ENCODE assay signal across 6 cellular contexts in the genomic region with DNA sequence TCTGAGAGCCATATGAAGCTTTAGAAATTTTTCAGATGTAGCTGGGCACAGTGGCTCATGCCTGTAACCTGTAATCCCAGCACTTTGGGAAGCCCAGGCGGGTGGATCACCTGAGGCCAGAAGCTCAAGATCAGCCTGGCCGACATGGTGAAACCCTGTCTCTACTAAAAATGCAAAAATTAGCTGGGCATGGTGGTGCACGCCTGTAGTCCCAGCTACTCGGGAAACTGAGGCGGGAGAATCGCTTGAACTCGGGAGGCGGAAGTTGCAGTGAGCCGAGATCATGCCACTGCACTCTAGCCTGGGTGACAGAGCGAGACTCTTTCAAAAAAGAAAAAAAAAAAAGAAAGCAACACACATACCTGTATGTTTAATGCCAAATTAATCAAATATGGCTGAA. TPM values are rescaled to one million over a fixed set of nuclear protein-coding genes. Genes with fewer than 3 reads are reported as not detected.
DNase-seq lines count a peak whose midpoint lies in the region; ATAC-seq, FAIRE-seq and TF ChIP-seq lines count a peak whose summit lies in the region.
"Not testable (repeated sequence)": the region's sequence is repeated elsewhere in the genome, so short reads cannot be mapped to it uniquely, and the experiment has no call there.

No MANE protein-coding gene starts in this region.

- CTCF ChIA-PET in A549 (lab: Yijun Ruan, JAX) = interaction anchor here (0.6 to 1.3 kb wide), 3 partner anchors 14 to 62 kb away, joined by 3 to 6 read pairs (median 3); no protein-coding TSS in a partner anchor
- CTCF ChIA-PET in HCT116 (lab: Charles Lee); WTC11 (lab: Charles Lee): not testable (repeated sequence)
- CTCF ChIA-PET in PC-3 (lab: Charles Lee) = interaction anchor here (0.7 kb wide), 1 partner anchor 12 kb away, joined by 3 read pairs; no protein-coding TSS in a partner anchor

- H4K20me1 ChIP-seq in HCT116 (ENCODE audit: insufficient read depth); PC-3 (ENCODE audit: low read length): not testable (repeated sequence)

- not testable (repeated sequence) for H3K36me3 ChIP-seq in HCT116 (ENCODE audit: control insufficient read depth in 1 of 2, insufficient read depth in 2 of 2, low read length in 2 of 2); PC-3 (ENCODE audit: low read depth, low read length); endodermal cell (ENCODE audit: control insufficient read depth, insufficient read depth, low read length)

- H3K27ac ChIP-seq in A549; HCT116 (ENCODE audit: low read depth, low read length); endodermal cell (ENCODE audit: low read depth, low read length): not testable (repeated sequence)
- peak overlapping the region; percentile 58 for H3K27ac ChIP-seq in PC-3 (ENCODE audit: low read length)

- not testable (repeated sequence) for TF ChIP-seq CTCF in A549 (IDR thresholded peaks at IDR 0.05); HCT116 (IDR thresholded peaks at IDR 0.05 in 2 of 3, conservative IDR thresholded peaks at IDR 0.05 in 1 of 3; ENCODE audit: borderline replicate concordance in 1 of 3, insufficient read depth in 1 of 3, low read depth in 2 of 3, low read length in 2 of 3); PC-3 (conservative IDR thresholded peaks at IDR 0.05; ENCODE audit: low read depth, low read length); WTC11 (IDR thresholded peaks at IDR 0.05); endodermal cell (conservative IDR thresholded peaks at IDR 0.05); mesothelial cell of epicardium (IDR thresholded peaks at IDR 0.05; ENCODE audit: unreplicated experiment)

- not testable (repeated sequence) for H3K79me2 ChIP-seq in HCT116 (ENCODE audit: insufficient read depth, low read length); PC-3 (ENCODE audit: low read length)

- not testable (repeated sequence) for BruUV-seq in HCT116 (replicated peaks; lab: Mats Ljungman, UMichigan); PC-3 (replicated peaks; lab: Mats Ljungman, UMichigan)

- not testable (repeated sequence) for H3K27me3 Mint-ChIP-seq in WTC11 (ENCODE audit: low read depth); endodermal cell (ENCODE audit: insufficient read depth); mesothelial cell of epicardium (ENCODE audit: low read depth)

- H3K36me3 Mint-ChIP-seq in WTC11; endodermal cell (ENCODE audit: low read depth); mesothelial cell of epicardium: not testable (repeated sequence)

- intact Hi-C loops in HCT116 (cut with micrococcal nuclease); PC-3 (cut with micrococcal nuclease): not testable (repeated sequence)

- RAD21 ChIA-PET in HCT116 (lab: Charles Lee; ENCODE audit: low non-redundant PET in 1 of 2, low total read pairs in 2 of 2, uncharacterized antibody in 2 of 2, unreplicated experiment in 2 of 2) = not testable (repeated sequence)

- TF ChIP-seq EP300 in A549 (IDR thresholded peaks at IDR 0.05) = not testable (repeated sequence)

- H3K4me2 ChIP-seq in A549 (peak overlapping the region; percentile 10; the same call in 1 of the 3 replicates), HCT116 (ENCODE audit: low read length) (peak overlapping the region; percentile 23; the same call in 1 of the 2 replicates), PC-3 (ENCODE audit: low read length) (peak overlapping the region; percentile 61)

- not testable (repeated sequence) for TF ChIP-seq RAD21 in A549 (conservative IDR thresholded peaks at IDR 0.05 in 1 of 2, IDR thresholded peaks at IDR 0.05 in 1 of 2); HCT116 (IDR thresholded peaks at IDR 0.05; ENCODE audit: low read depth)

- not testable (repeated sequence) for TF ChIP-seq POLR2A in A549 (IDR thresholded peaks at IDR 0.05; ENCODE audit: low read length); HCT116 (IDR thresholded peaks at IDR 0.05; ENCODE audit: borderline replicate concordance, extremely low read depth, insufficient read depth, insufficient read length)

- H3K9me3 Mint-ChIP-seq in WTC11, endodermal cell, mesothelial cell of epicardium: not testable (repeated sequence)

- H3K4me1 ChIP-seq in A549 (peaks cover 23% of the 10 kb centered on the region), HCT116 (ENCODE audit: control insufficient read depth in 1 of 2, insufficient read depth in 2 of 2, low read length in 2 of 2) (peaks cover 37 to 48% of the 10 kb centered on the region in 2 experiments), PC-3 (ENCODE audit: insufficient read depth, low read length) (peaks cover 14% of the 10 kb centered on the region)
- H3K4me1 ChIP-seq in endodermal cell (ENCODE audit: control insufficient read depth, insufficient read depth, low read length) = not testable (repeated sequence)

- H2AFZ ChIP-seq in HCT116 (ENCODE audit: low read depth, low read length, poor library complexity, severe bottlenecking) = not testable (repeated sequence)
- peak overlapping the region; percentile 34 for H2AFZ ChIP-seq in PC-3 (ENCODE audit: low read length)

- H3K27me3 ChIP-seq in HCT116 (ENCODE audit: insufficient read depth, low read length); PC-3 (ENCODE audit: low read length); endodermal cell (ENCODE audit: control insufficient read depth, insufficient read depth, low read length, poor library complexity, severe bottlenecking): not testable (repeated sequence)

- not testable (repeated sequence) for ATAC-seq in A549, HCT116, PC-3, WTC11

- not testable (repeated sequence) for H3K9me2 ChIP-seq in HCT116 (ENCODE audit: insufficient read depth); PC-3 (replicated peaks; ENCODE audit: low read length)

- not testable (repeated sequence) for FAIRE-seq in A549 (lab: Jason Lieb, UNC)

- not testable (repeated sequence) for H3F3A ChIP-seq in PC-3 (ENCODE audit: low read length, unreplicated experiment)

- H3K9ac ChIP-seq in HCT116 (ENCODE audit: low read length); PC-3 (ENCODE audit: low read length); endodermal cell (ENCODE audit: extremely low read depth, low read length, poor library complexity, severe bottlenecking): not testable (repeated sequence)

- H3K4me3 Mint-ChIP-seq in WTC11, endodermal cell, mesothelial cell of epicardium: not testable (repeated sequence)

- POLR2A ChIA-PET in A549 (lab: Yijun Ruan, JAX); PC-3 (lab: Charles Lee; ENCODE audit: unreplicated experiment): not testable (repeated sequence)
- POLR2A ChIA-PET in HCT116 (lab: Charles Lee) = interaction anchor here (1.0 to 1.6 kb wide), 2 partner anchors 11 to 16 kb away, joined by 4 to 7 read pairs; a partner anchor contains a TSS
- POLR2A ChIA-PET in WTC11 (lab: Charles Lee) = interaction anchor here (0.6 to 0.7 kb wide), 2 partner anchors 17 to 912 kb away, joined by 3 to 4 read pairs; a partner anchor contains a TSS

- WGBS in A549 (ENCODE audit: missing lambda C conversion rate) = 74% methylated on average over 9 of the region's 10 CpGs
- WGBS in endodermal cell (ENCODE audit: insufficient coverage in 1 of 2, insufficient read length in 1 of 2), 2 experiments = 82 to 100% methylated on average over 3 to 10 of the region's 10 CpGs

- not testable (repeated sequence) for DNase-seq in A549 (ENCODE audit: low read depth in 1 of 2, low spot score in 1 of 2); HCT116 (ENCODE audit: low read depth, low spot score); PC-3; WTC11 (ENCODE audit: low spot score); endodermal cell; mesothelial cell of epicardium (ENCODE audit: low spot score in 2 of 2, unreplicated experiment in 2 of 2)

- H3K4me1 Mint-ChIP-seq in WTC11 (peaks cover 23% of the 10 kb centered on the region), endodermal cell (peaks cover 26% of the 10 kb centered on the region), mesothelial cell of epicardium (peaks cover 13% of the 10 kb centered on the region)

- not testable (repeated sequence) for H3K4me3 ChIP-seq in A549; HCT116 (replicated peaks in 1 of 2; ENCODE audit: low read depth in 1 of 2, low read length in 2 of 2); PC-3 (ENCODE audit: low read length); endodermal cell (ENCODE audit: low read length)

- H3K27ac Mint-ChIP-seq in WTC11 = peak overlapping the region; percentile 55; the same call in 1 of the 2 replicates
- peak overlapping the region; percentile 31 for H3K27ac Mint-ChIP-seq in endodermal cell
- peak overlapping the region; percentile 4 for H3K27ac Mint-ChIP-seq in mesothelial cell of epicardium

- H3K9me3 ChIP-seq in A549; HCT116 (ENCODE audit: control insufficient read depth in 1 of 2, insufficient read depth in 1 of 2, low read depth in 1 of 2, low read length in 2 of 2); PC-3 (ENCODE audit: low read length); endodermal cell (ENCODE audit: control insufficient read depth, low read length): not testable (repeated sequence)

RNA-seq across cellular contexts. Expression of a gene that starts 16.7 kb away (rescaled TPM):
- polyA plus RNA-seq in A549 (2011; rRNA removed) (37.3 and 44.8 TPM in 2 replicates), A549 (2017; fragmentation: RNase III; extraction: RNeasy Plus Mini Kit Qiagen cat#74134 plus additional on column Dnase treatment) (21.6 to 22.9 TPM (median 22.1 TPM) in 3 replicates)
- 7.1 and 8.2 TPM in 2 replicates for polyA plus RNA-seq in A549 (2012; cell fraction: cytosol; rRNA removed)
- polyA plus RNA-seq in A549 (2012; cell fraction: nucleus; rRNA removed) = 9.0 and 11.1 TPM in 2 replicates
- 35.2 and 36.8 TPM in 2 replicates for polyA minus RNA-seq in A549 (2011; rRNA and poly(A)+ RNA removed)
- total RNA-seq in HCT116 (2021; ENCODE audit: unreplicated experiment) (43.4 TPM), PC-3 (2014; rRNA removed) (36.9 and 41.4 TPM in 2 replicates), WTC11 (2021) (37.1 to 40.8 TPM (median 40.4 TPM) in 3 replicates), endodermal cell (10 to 100 TPM; 56.5 to 58.9 TPM), mesothelial cell of epicardium (58.1 to 60.6 TPM (median 59.9 TPM) in 3 replicates)
- polyA plus RNA-seq in HCT116 (2012) = 18.5 and 22.7 TPM in 2 replicates
- polyA plus RNA-seq in endodermal cell (2013, experiment 1 of 2) = 39.3 TPM
- polyA plus RNA-seq in endodermal cell (2013, experiment 2 of 2) = 36.0 TPM

RNA-seq across cellular contexts. Expression of a gene that starts 17.4 kb away (rescaled TPM):
- polyA plus RNA-seq in A549 (2011; rRNA removed) = 8.5 and 12.4 TPM in 2 replicates
- polyA plus RNA-seq in A549 (2012; cell fraction: cytosol; rRNA removed) = 2.4 and 2.7 TPM in 2 replicates
- 2.2 and 3.7 TPM in 2 replicates for polyA plus RNA-seq in A549 (2012; cell fraction: nucleus; rRNA removed)
- polyA plus RNA-seq in A549 (2017; fragmentation: RNase III; extraction: RNeasy Plus Mini Kit Qiagen cat#74134 plus additional on column Dnase treatment) = 13.4 to 16.0 TPM (median 14.4 TPM) in 3 replicates
- 3.7 and 5.3 TPM in 2 replicates for polyA minus RNA-seq in A549 (2011; rRNA and poly(A)+ RNA removed)
- 5.0 TPM for total RNA-seq in HCT116 (2021; ENCODE audit: unreplicated experiment)
- 1.9 and 2.3 TPM in 2 replicates for polyA plus RNA-seq in HCT116 (2012)
- 3.0 and 3.2 TPM in 2 replicates for total RNA-seq in PC-3 (2014; rRNA removed)
- total RNA-seq in WTC11 (2021) = 5.5 to 7.0 TPM (median 6.2 TPM) in 3 replicates
- 10 to 100 TPM in 1 of 2 donors, 1 to 10 TPM in 1; 7.6 to 11.1 TPM for total RNA-seq in endodermal cell
- polyA plus RNA-seq in endodermal cell (2013, experiment 1 of 2) = 4.0 TPM
- polyA plus RNA-seq in endodermal cell (2013, experiment 2 of 2) = 5.1 TPM
- total RNA-seq in mesothelial cell of epicardium = 9.3 to 11.6 TPM (median 10.4 TPM) in 3 replicates

Comparison
In these comparisons a context has a peak if more than half of its experiments do, and no peak if none do; other contexts are left out.
1. H3K4me2 ChIP-seq: peak in every context shown above with its lines; median percentile 61 in PC-3; 23 in HCT116; 10 in A549.
2. H3K27ac Mint-ChIP-seq: peak in every context shown above with its lines; median percentile 55 in WTC11; 31 in endodermal cell; 4 in mesothelial cell of epicardium.